Comparison of ENCODE assay signal across 16 cellular contexts in genomic region chrX:84175943-84176342, GRCh38.
"Had no signal": no experiment of that assay in that cellular context is flagged by ENCODE, and none has a peak within 500 bp of the region (broad histone marks: within the 10 kb centered on the region; RNA-seq: fewer than 3 reads in every experiment).

No MANE protein-coding gene starts in this region.

- H3K4me1 ChIP-seq: neural progenitor cell, sigmoid colon, spleen, upper lobe of left lung had no signal

- DNase-seq: activated CD4-positive, alpha-beta T cell treated with anti-CD3 and anti-CD28 coated beads, Interleukin-2, amount 50 U/mL, for 4 hours; dermis blood vessel endothelial cell; effector memory CD4-positive, alpha-beta T cell; erythroblast; hypothalamus; left ventricle myocardium superior; naive thymus-derived CD4-positive, alpha-beta T cell; ovary; sigmoid colon; spleen; stimulated activated naive B cell treated with anti-CD40 and anti-IgM and Interleukin-4, amounts not matched to agents 10 μg/mL and 1 μg/mL and 100 μg/mL, for 72 hours; T-helper 17 cell; upper lobe of left lung; WERI-Rb-1 had no signal

- H3K36me3 ChIP-seq: neural progenitor cell, ovary, sigmoid colon, spleen, thoracic aorta, upper lobe of left lung, WERI-Rb-1 had no signal

- H3K9ac ChIP-seq: neural progenitor cell had no signal

- H3K27ac ChIP-seq: neural progenitor cell, ovary, sigmoid colon, spleen, thoracic aorta, upper lobe of left lung, WERI-Rb-1 had no signal

- H3K4me3 ChIP-seq: neural progenitor cell, ovary, sigmoid colon, spleen, thoracic aorta, upper lobe of left lung had no signal

- H3K9me3 ChIP-seq: ovary, sigmoid colon, spleen, thoracic aorta, upper lobe of left lung had no signal

- ATAC-seq: left ventricle myocardium superior; naive thymus-derived CD4-positive, alpha-beta T cell; stimulated activated naive B cell treated with anti-CD40 and anti-IgM and Interleukin-4, amounts not matched to agents 10 μg/mL and 1 μg/mL and 100 μg/mL, for 72 hours; T-helper 17 cell had no signal

- H3K27me3 ChIP-seq: neural progenitor cell, ovary, sigmoid colon, spleen, upper lobe of left lung had no signal
